In the genomic region with DNA sequence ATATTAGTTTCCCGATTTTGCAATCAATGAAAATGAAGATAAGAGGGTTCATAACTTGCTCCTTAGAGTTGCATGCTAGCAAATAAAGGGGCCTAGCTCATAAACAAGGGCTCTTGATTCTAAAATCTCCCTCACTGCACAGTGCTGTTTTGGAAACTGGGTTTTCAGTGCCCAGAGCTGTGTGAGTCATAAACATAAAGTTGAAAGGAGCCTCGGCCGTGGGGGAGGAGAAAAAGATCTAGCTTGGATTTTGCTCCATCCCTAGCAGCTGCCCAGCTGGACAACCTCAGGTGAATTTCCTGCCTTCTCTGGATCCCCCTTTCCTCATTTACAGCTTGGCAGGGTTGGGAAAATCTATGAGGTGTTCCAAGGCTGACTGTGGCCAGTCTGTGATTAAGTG, we compare ENCODE assay signal across 19 cellular contexts. TPM values are rescaled to one million over a fixed set of nuclear protein-coding genes. Genes with fewer than 3 reads are reported as not detected.
DNase-seq lines count a peak whose midpoint lies in the region; ATAC-seq and TF ChIP-seq lines count a peak whose summit lies in the region.
"Had no signal": no experiment of that assay in that cellular context is flagged by ENCODE, and none has a peak within 500 bp of the region (broad histone marks: within the 10 kb centered on the region; RNA-seq: fewer than 3 reads in every experiment).

No MANE protein-coding gene starts in this region.

- H3K4me3 ChIP-seq in astrocyte of the spinal cord (ENCODE audit: low read depth, low read length) = no peak overlapping the region
- H3K4me3 ChIP-seq: HAP-1, PC-9, SJSA1 had no signal

- POLR2A ChIA-PET in WTC11 (lab: Charles Lee) = no interaction called here

- H3K27me3 Mint-ChIP-seq in osteocyte (ENCODE audit: unreplicated experiment) (no peaks in the 10 kb centered on the region), WTC11 (ENCODE audit: low read depth) (peaks cover 4% of the 10 kb centered on the region; the same call in 1 of the 2 replicates)

- no peak for ATAC-seq in WTC11

- CTCF ChIA-PET in WTC11 (lab: Charles Lee) = interaction anchor here (0.6 kb wide), 1 partner anchor 48 kb away, joined by 4 read pairs; no protein-coding TSS in a partner anchor

- H3K36me3 Mint-ChIP-seq in osteocyte (ENCODE audit: unreplicated experiment) (no peaks in the 10 kb centered on the region), WTC11 (peaks cover 7% of the 10 kb centered on the region)

- H3K4me1 Mint-ChIP-seq in osteocyte (ENCODE audit: unreplicated experiment) (no peaks in the 10 kb centered on the region), WTC11 (peaks cover 28% of the 10 kb centered on the region)

- H3K9me3 Mint-ChIP-seq in osteocyte (ENCODE audit: unreplicated experiment) = peaks cover 3% of the 10 kb centered on the region
- H3K9me3 Mint-ChIP-seq in WTC11 = peaks cover 15% of the 10 kb centered on the region

- peak; percentile 18 for DNase-seq in EH (ENCODE audit: low read depth)
- DNase-seq in M059J (ENCODE audit: low read depth) = peak; percentile 73
- peak; percentile 9 for DNase-seq in astrocyte of the spinal cord (ENCODE audit: low read depth, low spot score)
- peak; percentile 32 for DNase-seq in osteocyte (ENCODE audit: extremely low spot score, unreplicated experiment)
- no peak for DNase-seq in activated CD4-positive, alpha-beta T cell treated with anti-CD3 and anti-CD28 coated beads, Interleukin-2, amount 50 U/mL, for 4 hours
- DNase-seq in NCI-H2227 treated with DMSO at 0.1 percent for 48 hours (lab: John Stamatoyannopoulos, UW) = no peak
- no peak for DNase-seq in WTC11 (ENCODE audit: low spot score)
- DNase-seq in NCI-H446 (lab: John Stamatoyannopoulos, UW) = no peak
- DNase-seq: AML-193, DMS79, GDM1, KG1, NCI-H1417 treated with DMSO at 0.1 percent for 48 hours, NCI-H187 treated with DMSO at 0.1 percent for 48 hours, NCI-H345, NCI-H526, PC-9 had no signal

- H3K27ac Mint-ChIP-seq in osteocyte (ENCODE audit: unreplicated experiment) (no peak overlapping the region), WTC11 (no peak overlapping the region)

- H3K4me3 Mint-ChIP-seq in osteocyte (ENCODE audit: unreplicated experiment) = no peak overlapping the region
- H3K4me3 Mint-ChIP-seq in WTC11 = no peak overlapping the region

- TF ChIP-seq CTCF in astrocyte of the spinal cord (IDR thresholded peaks at IDR 0.05; ENCODE audit: low read depth, low read length) (no peak), osteocyte (IDR thresholded peaks at IDR 0.05) (no peak), WTC11 (IDR thresholded peaks at IDR 0.05) (no peak)

- in situ Hi-C loops in astrocyte of the spinal cord (cut with HindIII; ENCODE audit: low sequenced_read_pairs) = no loop called here

TF ChIP-seq in WTC11, 78 proteins besides CTCF, POLR2A, EP300 and RAD21:
- TF ChIP-seq ZNF232 (CRISPR knock-in tag; IDR thresholded peaks at IDR 0.05) (no peak), SP1 (CRISPR knock-in tag; conservative IDR thresholded peaks at IDR 0.05) (no peak), SOX15 (CRISPR knock-in tag; IDR thresholded peaks at IDR 0.05) (no peak), CREM (CRISPR knock-in tag; IDR thresholded peaks at IDR 0.05) (no peak), FOXJ3 (CRISPR knock-in tag; IDR thresholded peaks at IDR 0.05; ENCODE audit: borderline replicate concordance) (no peak), OVOL2 (CRISPR knock-in tag; IDR thresholded peaks at IDR 0.05; ENCODE audit: borderline replicate concordance) (no peak), NR1H2 (CRISPR knock-in tag; IDR thresholded peaks at IDR 0.05) (no peak)

RNA-seq across cellular contexts. Expression of a gene that starts 42.5 kb away (rescaled TPM):
- 145 and 146 TPM in 2 replicates for total RNA-seq in M059J (2014; rRNA removed; shearing (Covaris generic))
- total RNA-seq in osteocyte (0.18 and 0.19 TPM in 2 replicates), WTC11 (2021) (2.8 to 4.7 TPM (median 4.1 TPM) in 3 replicates)

Comparison
In these comparisons a context has a peak if more than half of its experiments do, and no peak if none do; other contexts are left out.
1. DNase-seq: peak in EH (single experiment), M059J (single experiment), astrocyte of the spinal cord (single experiment) and osteocyte (single experiment); none in activated CD4-positive, alpha-beta T cell treated with anti-CD3 and anti-CD28 coated beads, Interleukin-2, amount 50 U/mL, for 4 hours (0 of 2), NCI-H2227 treated with DMSO at 0.1 percent for 48 hours (single experiment), WTC11 (single experiment) and NCI-H446 (0 of 2).
2. RNA of a gene that starts 42.5 kb away (total RNA-seq): 145 to 146 TPM in M059J; 2.8 to 4.7 TPM in WTC11 and 0.18 to 0.19 TPM in osteocyte; every median in the first group is over 10 times any median in the second.